8 cellular contexts compared by ENCODE assay signal in genomic region chr5:67004730-67005350, GRCh38.
DNase-seq lines count a peak whose midpoint lies in the region; ATAC-seq and TF ChIP-seq lines count a peak whose summit lies in the region.

No MANE protein-coding gene starts in this region.

- H3K9me3 ChIP-seq in thoracic aorta = no peaks in the 10 kb centered on the region

- H3K27ac Mint-ChIP-seq in T-helper 1 cell treated with Interleukin-12 subunit alpha and Interleukin-12 subunit beta and Interleukin-4 antibody, amounts not matched to agents 30 μg/mL and 1 μg/mL, for 36 hours = peak overlapping the region; percentile 86

- H3K27me3 Mint-ChIP-seq in T-helper 1 cell treated with Interleukin-12 subunit alpha and Interleukin-12 subunit beta and Interleukin-4 antibody, amounts not matched to agents 30 μg/mL and 1 μg/mL, for 36 hours (ENCODE audit: low read depth) = no peaks in the 10 kb centered on the region

- H3K4me1 ChIP-seq in thoracic aorta (ENCODE audit: control insufficient read depth in 1 of 2, low read depth in 2 of 2) = peaks cover 6 to 44% of the 10 kb centered on the region in 2 donors

- H3K36me3 Mint-ChIP-seq in T-helper 1 cell treated with Interleukin-12 subunit alpha and Interleukin-12 subunit beta and Interleukin-4 antibody, amounts not matched to agents 30 μg/mL and 1 μg/mL, for 36 hours (ENCODE audit: low read depth) = peaks cover 21% of the 10 kb centered on the region

- H3K4me3 ChIP-seq in thoracic aorta = peak overlapping the region; percentile 72

- peaks cover 60% of the 10 kb centered on the region for H3K4me1 Mint-ChIP-seq in T-helper 1 cell treated with Interleukin-12 subunit alpha and Interleukin-12 subunit beta and Interleukin-4 antibody, amounts not matched to agents 30 μg/mL and 1 μg/mL, for 36 hours (ENCODE audit: low read depth)

- TF ChIP-seq CTCF in thoracic aorta (IDR thresholded peaks at IDR 0.05) = no peak

- no peaks in the 10 kb centered on the region for H3K27me3 ChIP-seq in layer of hippocampus (ENCODE audit: control insufficient read depth, insufficient read depth, low read length)
- no peaks in the 10 kb centered on the region for H3K27me3 ChIP-seq in thoracic aorta (replicated peaks; ENCODE audit: insufficient read depth)

- no peaks in the 10 kb centered on the region for H3K9me3 Mint-ChIP-seq in T-helper 1 cell treated with Interleukin-12 subunit alpha and Interleukin-12 subunit beta and Interleukin-4 antibody, amounts not matched to agents 30 μg/mL and 1 μg/mL, for 36 hours

- peak overlapping the region; percentile 88 for H3K4me3 Mint-ChIP-seq in T-helper 1 cell treated with Interleukin-12 subunit alpha and Interleukin-12 subunit beta and Interleukin-4 antibody, amounts not matched to agents 30 μg/mL and 1 μg/mL, for 36 hours

- peak overlapping the region; percentile 17 for H3K27ac ChIP-seq in angular gyrus (ENCODE audit: low read depth, low read length)
- H3K27ac ChIP-seq in layer of hippocampus (ENCODE audit: low read depth, low read length) = peak overlapping the region; percentile 50
- peak overlapping the region; percentile 70 to 88 for H3K27ac ChIP-seq in thoracic aorta

- no peak for ATAC-seq in thoracic aorta (ENCODE audit: insufficient number of reproducible peaks, low FRiP score, low read depth)

- H3K36me3 ChIP-seq in thoracic aorta = no peaks in the 10 kb centered on the region

- no peak for DNase-seq in T-helper 1 cell
- DNase-seq in thoracic aorta (ENCODE audit: low spot score) = no peak
- no peak for DNase-seq in HuH-7.5 (ENCODE audit: low spot score)
- no peak for DNase-seq in DMS153 treated with DMSO at 0.1 percent for 48 hours (lab: John Stamatoyannopoulos, UW; ENCODE audit: unreplicated experiment)
- no peak for DNase-seq in kidney tubule cell (ENCODE audit: low spot score)

Comparison
In these comparisons a context has a peak if more than half of its experiments do, and no peak if none do; other contexts are left out.
1. H3K27ac ChIP-seq: peak in every context shown above with its lines; median percentile 79 in thoracic aorta; 50 in layer of hippocampus; 17 in angular gyrus.